ENCODE assay signal across 21 cellular contexts in the genomic region with DNA sequence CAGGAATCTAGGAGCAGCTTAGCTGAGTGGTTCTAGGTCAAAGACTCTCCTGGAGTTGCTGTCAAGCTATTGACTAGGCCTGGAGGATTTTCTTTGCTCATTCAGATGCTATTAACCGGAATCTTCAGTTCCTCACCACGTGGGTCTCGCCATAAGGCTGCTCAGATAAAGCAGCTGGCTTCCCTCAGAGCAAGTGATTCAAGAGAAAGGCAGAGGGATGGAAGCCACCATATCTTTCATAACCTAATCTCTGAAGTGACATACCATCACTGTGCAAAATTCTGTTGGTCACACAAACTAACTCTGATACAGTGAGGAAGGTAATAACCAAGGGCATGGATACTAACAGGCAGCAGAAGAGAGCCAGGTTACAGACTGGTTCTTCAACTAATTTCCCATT.
"Had no signal": no experiment of that assay in that cellular context is flagged by ENCODE, and none has a peak within 500 bp of the region (broad histone marks: within the 10 kb centered on the region; RNA-seq: fewer than 3 reads in every experiment).

No MANE protein-coding gene starts in this region.

- H3K4me3 Mint-ChIP-seq: endodermal cell; naive thymus-derived CD4-positive, alpha-beta T cell; stimulated activated memory B cell treated with anti-CD40 and anti-IgM and Interleukin-4, amounts not matched to agents 10 μg/mL and 1 μg/mL and 100 μg/mL, for 72 hours; stimulated activated naive CD8-positive, alpha-beta T cell treated with anti-CD3 and anti-CD28 coated beads, Interleukin-15, Interleukin-2, amounts not matched to agents 100 ng/mL and 50 ng/mL, for 24 hours had no signal

- H3K4me1 Mint-ChIP-seq: naive thymus-derived CD4-positive, alpha-beta T cell; stimulated activated memory B cell treated with anti-CD40 and anti-IgM and Interleukin-4, amounts not matched to agents 10 μg/mL and 1 μg/mL and 100 μg/mL, for 72 hours had no signal

- DNase-seq: cerebellar nuclear complex; dermis blood vessel endothelial cell; effector CD4-positive, alpha-beta T cell; endodermal cell; heart left ventricle; hippocampal formation; kidney glomerular epithelial cell; mesendoderm; naive thymus-derived CD4-positive, alpha-beta T cell; posterior cingulate gyrus; stimulated activated CD4-positive, alpha-beta T cell treated with anti-CD3 and anti-CD28 coated beads, Interleukin-1b, Interleukin-23, amount 100 ng/mL, for 48 hours; stimulated activated CD4-positive, alpha-beta T cell treated with anti-CD3 and anti-CD28 coated beads, Interleukin-4, amount 100 ng/mL, for 24 hours; testis had no signal

- H3K27ac ChIP-seq: right atrium auricular region, testis, tibial nerve had no signal

- H3K4me3 ChIP-seq: heart left ventricle, right atrium auricular region, testis, tibial nerve had no signal

- ATAC-seq: naive thymus-derived CD4-positive, alpha-beta T cell; stimulated activated memory B cell treated with anti-CD40 and anti-IgM and Interleukin-4, amounts not matched to agents 10 μg/mL and 1 μg/mL and 100 μg/mL, for 72 hours had no signal

- H3K27ac Mint-ChIP-seq: endodermal cell; naive thymus-derived CD4-positive, alpha-beta T cell; stimulated activated memory B cell treated with anti-CD40 and anti-IgM and Interleukin-4, amounts not matched to agents 10 μg/mL and 1 μg/mL and 100 μg/mL, for 72 hours; stimulated activated naive CD8-positive, alpha-beta T cell treated with anti-CD3 and anti-CD28 coated beads, Interleukin-15, Interleukin-2, amounts not matched to agents 100 ng/mL and 50 ng/mL, for 24 hours had no signal

- H3K9me3 Mint-ChIP-seq: stimulated activated memory B cell treated with anti-CD40 and anti-IgM and Interleukin-4, amounts not matched to agents 10 μg/mL and 1 μg/mL and 100 μg/mL, for 72 hours; stimulated activated naive CD8-positive, alpha-beta T cell treated with anti-CD3 and anti-CD28 coated beads, Interleukin-15, Interleukin-2, amounts not matched to agents 100 ng/mL and 50 ng/mL, for 24 hours had no signal

- H3K9me3 ChIP-seq: heart left ventricle, right atrium auricular region, testis, tibial nerve had no signal

- H3K27me3 Mint-ChIP-seq: naive thymus-derived CD4-positive, alpha-beta T cell; stimulated activated memory B cell treated with anti-CD40 and anti-IgM and Interleukin-4, amounts not matched to agents 10 μg/mL and 1 μg/mL and 100 μg/mL, for 72 hours; stimulated activated naive CD8-positive, alpha-beta T cell treated with anti-CD3 and anti-CD28 coated beads, Interleukin-15, Interleukin-2, amounts not matched to agents 100 ng/mL and 50 ng/mL, for 24 hours had no signal

- H3K27me3 ChIP-seq: heart left ventricle, right atrium auricular region, testis, tibial nerve had no signal

- H3K4me1 ChIP-seq: right atrium auricular region, testis, tibial nerve had no signal

- FAIRE-seq: colon, endothelial cell of umbilical vein, frontal cortex, islet of Langerhans had no signal
